14 cellular contexts compared by ENCODE assay signal in genomic region chr11:57214494-57214893, GRCh38. TPM values are rescaled to one million over a fixed set of nuclear protein-coding genes. Genes with fewer than 3 reads are reported as not detected.
DNase-seq lines count a peak whose midpoint lies in the region; ATAC-seq and TF ChIP-seq lines count a peak whose summit lies in the region.
"Had no signal": no experiment of that assay in that cellular context is flagged by ENCODE, and none has a peak within 500 bp of the region (broad histone marks: within the 10 kb centered on the region; RNA-seq: fewer than 3 reads in every experiment).

No MANE protein-coding gene starts in this region.

- no peak overlapping the region for H3K27ac ChIP-seq in BLaER1 treated with 17β-estradiol and CSF1 and Interleukin-3, amounts not matched to agents 10 nM and 100 nM
- H3K27ac ChIP-seq in RWPE2 (ENCODE audit: poor library complexity, severe bottlenecking) (no peak overlapping the region), tibial nerve (no peak overlapping the region)
- H3K27ac ChIP-seq: right lobe of liver had no signal

- no peaks in the 10 kb centered on the region for H3K36me3 ChIP-seq in BLaER1 treated with 17β-estradiol and CSF1 and Interleukin-3, amounts not matched to agents 10 nM and 100 nM
- H3K36me3 ChIP-seq in RWPE2 (ENCODE audit: low read depth) (no peaks in the 10 kb centered on the region), tibial nerve (no peaks in the 10 kb centered on the region)
- H3K36me3 ChIP-seq: right lobe of liver had no signal

- H3K4me2 ChIP-seq in BLaER1 treated with 17β-estradiol and CSF1 and Interleukin-3, amounts not matched to agents 10 nM and 100 nM, result peak overlapping the region in 6 of 11 experiments; percentile 54 to 83 (median 76); a peak in 7 of 22 replicates

- no peak for DNase-seq in RWPE2 (ENCODE audit: low spot score)
- peak; percentile 81 for DNase-seq in fibroblast of mammary gland (ENCODE audit: low read depth)
- DNase-seq in myocyte (ENCODE audit: low read depth), result peak; percentile 60
- DNase-seq in activated CD8-positive, alpha-beta T cell treated with anti-CD3 and anti-CD28 coated beads for 36 hours, result no peak
- no peak for DNase-seq in mesenteric fat pad (ENCODE audit: low spot score)
- DNase-seq in COLO668 (lab: John Stamatoyannopoulos, UW; ENCODE audit: unreplicated experiment), result no peak
- DNase-seq in tibial nerve (ENCODE audit: low spot score in 2 of 2), result no peak
- DNase-seq: activated effector memory CD4-positive, alpha-beta T cell treated with anti-CD3 and anti-CD28 coated beads, Interleukin-2, amount 50 U/mL, for 16 hours; COR-L47; effector memory CD4-positive, alpha-beta T cell; NCI-H1092 treated with DMSO at 0.1 percent for 48 hours; right lobe of liver had no signal

- H3K36me3 Mint-ChIP-seq in activated CD8-positive, alpha-beta T cell treated with anti-CD3 and anti-CD28 coated beads for 36 hours (ENCODE audit: low read depth), result no peaks in the 10 kb centered on the region

- H3K9ac ChIP-seq in BLaER1 treated with 17β-estradiol and CSF1 and Interleukin-3, amounts not matched to agents 10 nM and 100 nM, result no peak overlapping the region

- POLR2A ChIA-PET in activated CD8-positive, alpha-beta T cell treated with anti-CD3 and anti-CD28 coated beads for 36 hours (lab: Charles Lee), result no interaction called here

- TF ChIP-seq CTCF in RWPE2 (IDR thresholded peaks at IDR 0.05; ENCODE audit: poor library complexity, severe bottlenecking), result no peak
- peak; percentile 9 for TF ChIP-seq CTCF in fibroblast of mammary gland (conservative IDR thresholded peaks at IDR 0.05; ENCODE audit: control insufficient read depth, insufficient read depth, low read depth, low read length)
- no peak for TF ChIP-seq CTCF in activated CD8-positive, alpha-beta T cell treated with anti-CD3 and anti-CD28 coated beads for 36 hours (IDR thresholded peaks at IDR 0.05)
- no peak for TF ChIP-seq CTCF in tibial nerve (IDR thresholded peaks at IDR 0.05)

- peaks cover 2% of the 10 kb centered on the region for H3K27me3 Mint-ChIP-seq in activated CD8-positive, alpha-beta T cell treated with anti-CD3 and anti-CD28 coated beads for 36 hours

- intact Hi-C loops in activated CD8-positive, alpha-beta T cell treated with anti-CD3 and anti-CD28 coated beads for 36 hours (cut with micrococcal nuclease), result no loop called here

- WGBS in tibial nerve, 2 donors, result 42 to 44% methylated on average over 3 of the region's 3 CpGs

- no peak for TF ChIP-seq POLR2A in tibial nerve (IDR thresholded peaks at IDR 0.05)

- CTCF ChIA-PET in activated CD8-positive, alpha-beta T cell treated with anti-CD3 and anti-CD28 coated beads for 36 hours (lab: Charles Lee), result no interaction called here

- H3K9me3 Mint-ChIP-seq in activated CD8-positive, alpha-beta T cell treated with anti-CD3 and anti-CD28 coated beads for 36 hours, result no peaks in the 10 kb centered on the region

- H3K27ac Mint-ChIP-seq in activated CD8-positive, alpha-beta T cell treated with anti-CD3 and anti-CD28 coated beads for 36 hours, result no peak overlapping the region

- H3K4me1 Mint-ChIP-seq in activated CD8-positive, alpha-beta T cell treated with anti-CD3 and anti-CD28 coated beads for 36 hours (ENCODE audit: low read depth), result no peaks in the 10 kb centered on the region

- peak; percentile 98 for ATAC-seq in RWPE2 (ENCODE audit: low read depth)
- no peak for ATAC-seq in activated CD8-positive, alpha-beta T cell treated with anti-CD3 and anti-CD28 coated beads for 36 hours

- H3K4me1 ChIP-seq in BLaER1 treated with 17β-estradiol and CSF1 and Interleukin-3, amounts not matched to agents 10 nM and 100 nM, result peaks cover 13 to 56% (median 28%) of the 10 kb centered on the region in 10 experiments; a peak in 19 of 20 replicates
- H3K4me1 ChIP-seq in RWPE2 (ENCODE audit: insufficient read depth, poor library complexity, severe bottlenecking) (peaks cover 6% of the 10 kb centered on the region), tibial nerve (peaks cover 0 to 15% (median 5%) of the 10 kb centered on the region in 4 donors)

- H4K20me1 ChIP-seq in BLaER1 treated with 17β-estradiol and CSF1 and Interleukin-3, amounts not matched to agents 10 nM and 100 nM, result no peaks in the 10 kb centered on the region

- H3K27me3 ChIP-seq in BLaER1 treated with 17β-estradiol and CSF1 and Interleukin-3, amounts not matched to agents 10 nM and 100 nM, result peaks cover 0 to 5% (median 0%) of the 10 kb centered on the region in 11 experiments; a peak in 3 of 22 replicates
- no peaks in the 10 kb centered on the region for H3K27me3 ChIP-seq in RWPE2 (ENCODE audit: insufficient read depth, poor library complexity, severe bottlenecking)
- H3K27me3 ChIP-seq in tibial nerve, result no peaks in the 10 kb centered on the region
- H3K27me3 ChIP-seq: right lobe of liver had no signal

- TF ChIP-seq EP300 in tibial nerve (IDR thresholded peaks at IDR 0.05), result no peak

- no peak overlapping the region for H3K4me3 Mint-ChIP-seq in activated CD8-positive, alpha-beta T cell treated with anti-CD3 and anti-CD28 coated beads for 36 hours

- H3K9me3 ChIP-seq in BLaER1 treated with 17β-estradiol and CSF1 and Interleukin-3, amounts not matched to agents 10 nM and 100 nM (replicated peaks in 1 of 11), result no peaks in the 10 kb centered on the region
- H3K9me3 ChIP-seq in RWPE2 (ENCODE audit: severe bottlenecking) (no peaks in the 10 kb centered on the region), tibial nerve (no peaks in the 10 kb centered on the region)
- H3K9me3 ChIP-seq: right lobe of liver had no signal

- no peak overlapping the region for H3K4me3 ChIP-seq in BLaER1 treated with 17β-estradiol and CSF1 and Interleukin-3, amounts not matched to agents 10 nM and 100 nM
- H3K4me3 ChIP-seq in RWPE2 (ENCODE audit: severe bottlenecking) (no peak overlapping the region), fibroblast of mammary gland (ENCODE audit: control insufficient read depth, low read depth, low read length) (no peak overlapping the region), tibial nerve (no peak overlapping the region)
- H3K4me3 ChIP-seq: right lobe of liver had no signal

RNA-seq across cellular contexts. Expression of gene APLNR, which starts 22.6 kb away (rescaled TPM):
- total RNA-seq in myocyte (0.05 TPM in 1 of 2 replicates, not detected in the other), mesenteric fat pad (13.7 TPM), tibial nerve (10 to 100 TPM in 1 of 4 donors, 1 to 10 TPM in 1, under 1 TPM in 2; 0.63 to 12.9 (median 2.0) TPM)
- polyA plus RNA-seq in myocyte (2012), result 0.03 TPM
- total RNA-seq in activated CD8-positive, alpha-beta T cell treated with anti-CD3 and anti-CD28 coated beads for 36 hours, result not detected
- total RNA-seq: OCI-LY7 had no signal

RNA-seq across cellular contexts. Expression of gene LRRC55, which starts 32.7 kb away (rescaled TPM):
- total RNA-seq in myocyte (not detected in 2 replicates), mesenteric fat pad (not detected), tibial nerve (not detected)
- not detected for polyA plus RNA-seq in myocyte (2012)
- total RNA-seq in activated CD8-positive, alpha-beta T cell treated with anti-CD3 and anti-CD28 coated beads for 36 hours, result not detected
- total RNA-seq: OCI-LY7 had no signal

Comparison
In these comparisons a context has a peak if more than half of its experiments do, and no peak if none do; other contexts are left out.
1. DNase-seq: peak in fibroblast of mammary gland (single experiment) and myocyte (single experiment); none in RWPE2 (single experiment), activated CD8-positive, alpha-beta T cell treated with anti-CD3 and anti-CD28 coated beads for 36 hours (single experiment), mesenteric fat pad (single experiment), COLO668 (single experiment) and tibial nerve (0 of 2).